Comparison of ENCODE assay signal across 7 cellular contexts in genomic region chr12:131408036-131408365, GRCh38.
"Had no signal": no experiment of that assay in that cellular context is flagged by ENCODE, and none has a peak within 500 bp of the region (broad histone marks: within the 10 kb centered on the region; RNA-seq: fewer than 3 reads in every experiment).

No MANE protein-coding gene starts in this region.

- H2AFZ ChIP-seq: GM23248 had no signal

- H3K4me1 ChIP-seq: HAP-1 had no signal

- H3K27ac ChIP-seq: GM23248 had no signal

- DNase-seq: GM23248, GOT3, H7, HFFc6, IMR-90 had no signal

- H3K36me3 ChIP-seq: HAP-1 had no signal

- H3K9ac ChIP-seq: GM23248 had no signal

- H3K9me3 ChIP-seq: HAP-1 had no signal

- H3K4me3 ChIP-seq: GM23248, HAP-1, K562 had no signal
